In the genomic region with DNA sequence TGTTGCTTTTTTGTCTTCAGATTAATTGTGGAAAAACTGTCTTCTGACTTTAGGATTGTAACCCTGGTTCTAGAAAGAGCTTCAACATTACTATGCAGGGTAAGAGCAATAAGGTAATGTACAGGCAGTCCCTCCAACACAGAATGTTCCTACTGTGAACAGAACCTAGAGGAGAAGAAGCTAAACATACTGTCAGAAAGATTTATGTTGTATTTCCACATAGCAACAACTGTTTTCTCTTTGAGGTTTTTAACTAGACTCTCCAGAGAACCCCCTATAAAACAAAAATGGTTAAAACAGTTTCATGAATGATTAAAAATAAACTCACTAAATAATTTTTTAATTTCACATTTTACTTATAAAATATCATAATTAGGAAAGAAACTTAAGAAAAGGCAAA, we compare ENCODE assay signal across 11 cellular contexts.
"Had no signal": no experiment of that assay in that cellular context is flagged by ENCODE, and none has a peak within 500 bp of the region (broad histone marks: within the 10 kb centered on the region; RNA-seq: fewer than 3 reads in every experiment).

No MANE protein-coding gene starts in this region.

- H3K9me3 ChIP-seq: gastrocnemius medialis, upper lobe of right lung had no signal

- H3K36me3 ChIP-seq: upper lobe of right lung had no signal

- DNase-seq: activated CD4-positive, alpha-beta memory T cell treated with anti-CD3 and anti-CD28 coated beads for 36 hours; activated naive CD4-positive, alpha-beta T cell; activated naive CD8-positive, alpha-beta T cell treated with anti-CD3 and anti-CD28 coated beads, Interleukin-2, amount 50 U/mL, for 24 hours; activated T-cell treated with anti-CD3 and anti-CD28 coated beads, Interleukin-2, amount 50 U/mL, for 72 hours; gastrocnemius medialis; naive B cell; right cardiac atrium; stimulated activated CD4-positive, alpha-beta T cell treated with anti-CD3 and anti-CD28 coated beads, Interleukin-12 subunit alpha, Interleukin-12 subunit beta, amount 100 ng/mL, for 4 hours; stimulated activated naive CD8-positive, alpha-beta T cell treated with anti-CD3 and anti-CD28 coated beads, Interleukin-15, Interleukin-2, amounts not matched to agents 100 U/mL and 50 U/mL, for 24 hours; upper lobe of right lung had no signal

- H3K27ac ChIP-seq: gastrocnemius medialis, parathyroid adenoma, upper lobe of right lung had no signal

- ATAC-seq: activated naive CD8-positive, alpha-beta T cell treated with anti-CD3 and anti-CD28 coated beads, Interleukin-2, amount 50 U/mL, for 24 hours; activated T-cell treated with anti-CD3 and anti-CD28 coated beads, Interleukin-2, amount 50 U/mL, for 72 hours; gastrocnemius medialis; right cardiac atrium; stimulated activated naive CD8-positive, alpha-beta T cell treated with anti-CD3 and anti-CD28 coated beads, Interleukin-15, Interleukin-2, amounts not matched to agents 100 U/mL and 50 U/mL, for 24 hours; upper lobe of right lung had no signal

- H3K27me3 ChIP-seq: gastrocnemius medialis, upper lobe of right lung had no signal

- H3K4me3 ChIP-seq: gastrocnemius medialis, upper lobe of right lung had no signal

- H3K4me1 ChIP-seq: gastrocnemius medialis, parathyroid adenoma, upper lobe of right lung had no signal
